28 cellular contexts compared by ENCODE assay signal in the genomic region with DNA sequence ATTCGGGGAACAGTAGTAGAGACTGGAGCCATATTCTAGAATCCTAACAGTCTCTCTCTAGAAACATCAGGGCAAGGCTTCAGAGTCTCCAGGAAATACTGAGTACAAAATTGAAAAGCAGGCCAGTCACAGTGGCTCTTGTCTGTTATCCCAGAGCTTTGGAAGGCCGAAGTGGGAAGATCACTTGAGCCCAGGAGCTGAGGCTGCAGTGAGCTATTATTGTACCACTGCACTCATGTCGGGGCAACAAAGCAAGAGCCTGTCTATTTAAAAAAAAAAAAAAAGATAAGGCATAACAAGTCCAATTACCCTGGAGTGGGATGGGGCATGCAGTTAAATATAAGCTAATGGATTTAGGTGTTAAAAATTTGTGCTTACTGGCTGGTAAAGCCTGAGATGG.
DNase-seq lines count a peak whose midpoint lies in the region; ATAC-seq, FAIRE-seq and TF ChIP-seq lines count a peak whose summit lies in the region.
"Had no signal": no experiment of that assay in that cellular context is flagged by ENCODE, and none has a peak within 500 bp of the region (broad histone marks: within the 10 kb centered on the region; RNA-seq: fewer than 3 reads in every experiment).

No MANE protein-coding gene starts in this region.

- H3K4me1 ChIP-seq in heart left ventricle (peaks cover 0 to 28% (median 13%) of the 10 kb centered on the region in 12 donors), right cardiac atrium (ENCODE audit: control insufficient read depth, insufficient read depth, low read length) (peaks cover 3% of the 10 kb centered on the region)
- H3K4me1 ChIP-seq: BE2C had no signal

- TF ChIP-seq CTCF in heart left ventricle (IDR thresholded peaks at IDR 0.05), result no peak
- no peak for TF ChIP-seq CTCF in WTC11 (IDR thresholded peaks at IDR 0.05)

- intact Hi-C loops in Right ventricle myocardium inferior (cut with DNase I), result no loop called here
- intact Hi-C loops in cardiac septum (cut with DNase I), result no loop called here
- intact Hi-C loops in heart left ventricle (cut with DNase I), result loop anchor here in 1 of 10 donors (5.0 kb wide), 1 partner anchor 79 kb away; a partner anchor contains a TSS
- intact Hi-C loops in right cardiac atrium (cut with DNase I), result no loop called here

- no peak for TF ChIP-seq POLR2A in heart left ventricle (IDR thresholded peaks at IDR 0.05)
- TF ChIP-seq POLR2A in GM12891 (IDR thresholded peaks at IDR 0.05; ENCODE audit: low read depth, low read length), result no peak

- POLR2A ChIA-PET in WTC11 (lab: Charles Lee), result no interaction called here

- H3K36me3 Mint-ChIP-seq in WTC11, result no peaks in the 10 kb centered on the region

- H3K9me3 ChIP-seq in heart left ventricle (no peaks in the 10 kb centered on the region), right cardiac atrium (ENCODE audit: control insufficient read depth, low read length) (no peaks in the 10 kb centered on the region)
- H3K9me3 ChIP-seq: BE2C, HAP-1, MG63 had no signal

- no peak for FAIRE-seq in GM12891 (lab: Jason Lieb, UNC)
- FAIRE-seq: D721Med, GM18507, HTR-8/SVneo, K562 had no signal

- no peak overlapping the region for H3K27ac Mint-ChIP-seq in WTC11
- H3K27ac Mint-ChIP-seq: CD4-positive, alpha-beta T cell; HFFc6 had no signal

- 24 to 36% (median 28%) methylated on average over 3 of the region's 3 CpGs for WGBS in heart left ventricle, 4 donors
- WGBS in right cardiac atrium, result 41% methylated on average over 3 of the region's 3 CpGs

- H3K9me3 Mint-ChIP-seq in WTC11, result no peaks in the 10 kb centered on the region
- H3K9me3 Mint-ChIP-seq: CD4-positive, alpha-beta T cell; HFFc6 had no signal

- no peaks in the 10 kb centered on the region for H3K27me3 Mint-ChIP-seq in WTC11 (ENCODE audit: low read depth)
- H3K27me3 Mint-ChIP-seq: CD4-positive, alpha-beta T cell had no signal

- peaks cover 10% of the 10 kb centered on the region for H3K4me1 Mint-ChIP-seq in WTC11

- no peaks in the 10 kb centered on the region for H3K27me3 ChIP-seq in heart left ventricle
- H3K27me3 ChIP-seq in right cardiac atrium (ENCODE audit: control insufficient read depth, insufficient read depth), result no peaks in the 10 kb centered on the region
- H3K27me3 ChIP-seq: BE2C, MG63 had no signal

- CTCF ChIA-PET in WTC11 (lab: Charles Lee), result interaction anchor here (1.4 kb wide), 1 partner anchor 325 kb away, joined by 5 read pairs; no protein-coding TSS in a partner anchor

- DNase-seq in Right ventricle myocardium inferior (ENCODE audit: missing footprints) (no peak), cardiac septum (ENCODE audit: low spot score) (no peak), heart left ventricle (peak in 4 of 5 donors; percentile 21 to 55 (median 44)), right cardiac atrium (no peak), hypothalamus (lab: John Stamatoyannopoulos, UW) (no peak), kidney tubule cell (ENCODE audit: low spot score) (no peak), WTC11 (ENCODE audit: low spot score) (no peak), GM12891 (ENCODE audit: insufficient read length, low spot score) (no peak)
- DNase-seq: 8988T; ACHN; BE2C; CD4-positive, alpha-beta T cell; GM23248; HFFc6; MG63; NCI-H1105 treated with DMSO at 0.1 percent for 48 hours; NCI-H146; NCI-H1930; NCI-H446 treated with DMSO at 0.1 percent for 48 hours; NCI-H526; NK-92 treated with Interleukin-12 subunit alpha and Interleukin-12 subunit beta, amount 100 ng/mL, for 24 hours; PC-3; SHP77 had no signal

- no peaks in the 10 kb centered on the region for H3K36me3 ChIP-seq in heart left ventricle
- H3K36me3 ChIP-seq: BE2C, HAP-1, MG63 had no signal

- H3K27ac ChIP-seq in heart left ventricle (peak overlapping the region in 6 of 12 donors; percentile 22 to 63 (median 48)), right cardiac atrium (ENCODE audit: low read length) (no peak overlapping the region)
- H3K27ac ChIP-seq: GM23248 had no signal

- H3K4me3 ChIP-seq in heart left ventricle (no peak overlapping the region), right cardiac atrium (ENCODE audit: low read length) (no peak overlapping the region)
- H3K4me3 ChIP-seq: GM23248, HAP-1, K562, MG63 had no signal

- ATAC-seq in Right ventricle myocardium inferior, result peak; percentile 89
- ATAC-seq in heart left ventricle, result peak; percentile 91 to 97 (median 94)
- ATAC-seq in right cardiac atrium, result peak; percentile 72 to 80
- ATAC-seq in WTC11, result no peak
- ATAC-seq: K562, PC-3 had no signal

- H3K4me3 Mint-ChIP-seq in WTC11, result no peak overlapping the region
- H3K4me3 Mint-ChIP-seq: CD4-positive, alpha-beta T cell; HFFc6 had no signal

TF ChIP-seq in WTC11, 78 proteins besides CTCF, POLR2A, EP300 and RAD21 (continues in another document):
- no peak for TF ChIP-seq HMGA2 (CRISPR knock-in tag; IDR thresholded peaks at IDR 0.05)
- no peak for TF ChIP-seq ELF4 (CRISPR knock-in tag; IDR thresholded peaks at IDR 0.05; ENCODE audit: low read depth)
- TF ChIP-seq, protein P1, sequence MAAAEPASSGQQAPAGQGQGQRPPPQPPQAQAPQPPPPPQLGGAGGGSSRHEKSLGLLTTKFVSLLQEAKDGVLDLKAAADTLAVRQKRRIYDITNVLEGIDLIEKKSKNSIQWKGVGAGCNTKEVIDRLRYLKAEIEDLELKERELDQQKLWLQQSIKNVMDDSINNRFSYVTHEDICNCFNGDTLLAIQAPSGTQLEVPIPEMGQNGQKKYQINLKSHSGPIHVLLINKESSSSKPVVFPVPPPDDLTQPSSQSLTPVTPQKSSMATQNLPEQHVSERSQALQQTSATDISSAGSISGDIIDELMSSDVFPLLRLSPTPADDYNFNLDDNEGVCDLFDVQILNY (CRISPR knock-in tag; IDR thresholded peaks at IDR 0.05), result no peak
- no peak for TF ChIP-seq SOX15 (CRISPR knock-in tag; IDR thresholded peaks at IDR 0.05)
- TF ChIP-seq ZNF423 (CRISPR knock-in tag; IDR thresholded peaks at IDR 0.05), result no peak
- no peak for TF ChIP-seq CBFB (CRISPR knock-in tag; IDR thresholded peaks at IDR 0.05; ENCODE audit: low read depth)
- no peak for TF ChIP-seq ZNF416 (CRISPR knock-in tag; IDR thresholded peaks at IDR 0.05)
- no peak for TF ChIP-seq CREM (CRISPR knock-in tag; IDR thresholded peaks at IDR 0.05)
- no peak for TF ChIP-seq KAT7 (CRISPR knock-in tag; IDR thresholded peaks at IDR 0.05; ENCODE audit: borderline replicate concordance)
- TF ChIP-seq CREB1 (CRISPR knock-in tag; IDR thresholded peaks at IDR 0.05), result no peak
- no peak for TF ChIP-seq SMAD3 (CRISPR knock-in tag; IDR thresholded peaks at IDR 0.05; ENCODE audit: borderline replicate concordance)
- TF ChIP-seq, protein P2, sequence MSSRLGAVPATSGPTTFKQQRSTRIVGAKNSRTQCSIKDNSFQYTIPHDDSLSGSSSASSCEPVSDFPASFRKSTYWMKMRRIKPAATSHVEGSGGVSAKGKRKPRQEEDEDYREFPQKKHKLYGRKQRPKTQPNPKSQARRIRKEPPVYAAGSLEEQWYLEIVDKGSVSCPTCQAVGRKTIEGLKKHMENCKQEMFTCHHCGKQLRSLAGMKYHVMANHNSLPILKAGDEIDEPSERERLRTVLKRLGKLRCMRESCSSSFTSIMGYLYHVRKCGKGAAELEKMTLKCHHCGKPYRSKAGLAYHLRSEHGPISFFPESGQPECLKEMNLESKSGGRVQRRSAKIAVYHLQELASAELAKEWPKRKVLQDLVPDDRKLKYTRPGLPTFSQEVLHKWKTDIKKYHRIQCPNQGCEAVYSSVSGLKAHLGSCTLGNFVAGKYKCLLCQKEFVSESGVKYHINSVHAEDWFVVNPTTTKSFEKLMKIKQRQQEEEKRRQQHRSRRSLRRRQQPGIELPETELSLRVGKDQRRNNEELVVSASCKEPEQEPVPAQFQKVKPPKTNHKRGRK (CRISPR knock-in tag; IDR thresholded peaks at IDR 0.05; ENCODE audit: borderline replicate concordance), result no peak

TF ChIP-seq in GM12891, 5 proteins besides CTCF, POLR2A, EP300 and RAD21:
- TF ChIP-seq POLR2AphosphoS5 (IDR thresholded peaks at IDR 0.05; ENCODE audit: low read depth, low read length), result no peak
- no peak for TF ChIP-seq POU2F2 (IDR thresholded peaks at IDR 0.05; ENCODE audit: low read depth, low read length)
- no peak for TF ChIP-seq SPI1 (IDR thresholded peaks at IDR 0.05; ENCODE audit: low read depth, low read length)
- TF ChIP-seq PAX5 (IDR thresholded peaks at IDR 0.05; ENCODE audit: insufficient read depth, low read length, severe bottlenecking), result no peak
- TF ChIP-seq TAF1 (IDR thresholded peaks at IDR 0.05; ENCODE audit: low read depth, low read length), result no peak

Comparison
In these comparisons a context has a peak if more than half of its experiments do, and no peak if none do; other contexts are left out.
1. DNase-seq: peak in heart left ventricle (4 of 5); none in Right ventricle myocardium inferior (single experiment), cardiac septum (single experiment), right cardiac atrium (0 of 3), hypothalamus (0 of 51), kidney tubule cell (single experiment), WTC11 (single experiment) and GM12891 (single experiment).